In the genomic region with DNA sequence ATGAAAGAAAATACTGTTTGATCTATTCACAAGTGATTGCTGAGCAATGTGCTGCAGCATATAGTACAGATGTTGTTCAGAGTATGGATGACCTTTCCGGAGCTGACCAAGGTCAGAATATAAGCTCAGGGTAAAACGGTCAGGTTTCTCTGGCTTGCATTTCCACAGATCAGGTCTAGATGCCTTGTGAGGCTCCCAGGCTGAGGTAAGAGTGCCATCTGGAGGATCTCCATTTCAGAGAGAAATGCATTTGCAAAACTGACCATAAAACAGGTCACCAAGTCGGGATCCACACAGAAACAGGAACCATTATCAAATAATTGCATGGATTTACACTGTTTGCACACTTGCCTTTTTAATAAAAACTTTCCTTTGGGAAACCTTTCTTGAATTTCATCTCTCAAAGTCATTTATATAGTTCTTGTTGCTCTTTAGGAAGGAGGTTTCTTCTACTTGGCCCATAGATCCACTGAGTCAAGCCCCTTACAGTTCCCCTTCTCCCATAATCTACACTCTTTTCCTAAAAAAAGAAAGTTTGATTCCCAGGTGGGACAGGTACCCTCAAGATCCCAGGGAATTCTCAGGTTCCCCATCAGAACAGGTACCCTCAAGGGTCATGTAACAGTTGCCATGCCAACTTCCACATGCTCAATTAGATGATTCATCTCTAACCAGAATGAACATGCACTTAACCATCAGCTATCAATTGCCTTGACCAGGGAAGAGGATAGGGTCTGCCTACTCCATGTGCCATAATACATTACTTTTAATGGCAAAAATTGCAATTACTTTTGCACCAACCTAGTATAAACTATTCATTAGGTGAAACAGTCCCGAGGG, we compare ENCODE assay signal across 8 cellular contexts. TPM values are rescaled to one million over a fixed set of nuclear protein-coding genes. Genes with fewer than 3 reads are reported as not detected.
DNase-seq lines count a peak whose midpoint lies in the region; ATAC-seq, FAIRE-seq and TF ChIP-seq lines count a peak whose summit lies in the region.

No MANE protein-coding gene starts in this region.

- peak; percentile 97 for TF ChIP-seq RAD21 in neural cell (conservative IDR thresholded peaks at IDR 0.05)

- no peaks in the 10 kb centered on the region for H3F3A ChIP-seq in neural cell (ENCODE audit: insufficient read depth, low read length, poor library complexity, severe bottlenecking)

- peak; percentile 91 for TF ChIP-seq CTCF in neural cell (IDR thresholded peaks at IDR 0.05; ENCODE audit: poor library complexity, severe bottlenecking)

- peaks cover 0 to 5% (median 0%) of the 10 kb centered on the region in 4 donors for H3K4me1 Mint-ChIP-seq in CD4-positive, CD25-positive, alpha-beta regulatory T cell

- DNase-seq in CD4-positive, CD25-positive, alpha-beta regulatory T cell = peak in 1 of 3 donors; percentile 20
- DNase-seq in HT-29 (ENCODE audit: low spot score) (peak; percentile 83), RCC 7860 (ENCODE audit: low spot score) (peak; percentile 29), GOT3 (lab: John Stamatoyannopoulos, UW) (no peak), NOMO-1 treated with dmso at 0.1 percent for 144 hours (lab: John Stamatoyannopoulos, UW; ENCODE audit: unreplicated experiment) (no peak)
- DNase-seq in stimulated activated CD4-positive, alpha-beta T cell treated with anti-CD3 and anti-CD28 coated beads, Interleukin-4, amount 100 ng/mL, for 24 hours = no peak

- H3K27me3 Mint-ChIP-seq in CD4-positive, CD25-positive, alpha-beta regulatory T cell = no peaks in the 10 kb centered on the region

- no peaks in the 10 kb centered on the region for H3K79me2 ChIP-seq in neural cell (replicated peaks; ENCODE audit: insufficient read depth, low read length)

- no peaks in the 10 kb centered on the region for H3K9me2 ChIP-seq in neural cell (ENCODE audit: insufficient read depth, low read length)

- H3K9ac ChIP-seq in neural cell (ENCODE audit: low read length) = no peak overlapping the region

- peak overlapping the region in 2 of 3 donors; percentile 23 to 64 for H3K27ac Mint-ChIP-seq in CD4-positive, CD25-positive, alpha-beta regulatory T cell

- no peaks in the 10 kb centered on the region for H4K20me1 ChIP-seq in neural cell (ENCODE audit: insufficient read depth)

- H3K4me1 ChIP-seq in CD4-positive, CD25-positive, alpha-beta regulatory T cell (ENCODE audit: control insufficient read depth, insufficient read depth, low read length, poor library complexity, severe bottlenecking) = no peaks in the 10 kb centered on the region

- peaks cover 22% of the 10 kb centered on the region for H3K36me3 ChIP-seq in CD4-positive, CD25-positive, alpha-beta regulatory T cell (ENCODE audit: control insufficient read depth, insufficient read depth, low read length)
- no peaks in the 10 kb centered on the region for H3K36me3 ChIP-seq in neural cell (ENCODE audit: insufficient read depth, low read length)

- no peak overlapping the region for H3K4me2 ChIP-seq in neural cell (ENCODE audit: low read length)

- no peak for ATAC-seq in CD4-positive, CD25-positive, alpha-beta regulatory T cell (ENCODE audit: low read depth in 2 of 2)
- peak; percentile 53 for ATAC-seq in esophagus mucosa

- no peak overlapping the region for H3K4me3 ChIP-seq in CD4-positive, CD25-positive, alpha-beta regulatory T cell (ENCODE audit: low read depth, low read length)
- H3K4me3 ChIP-seq in neural cell (ENCODE audit: low read length) = no peak overlapping the region

- no peak overlapping the region for H3K27ac ChIP-seq in CD4-positive, CD25-positive, alpha-beta regulatory T cell (ENCODE audit: insufficient read depth, low read length, poor library complexity, severe bottlenecking)
- no peak overlapping the region for H3K27ac ChIP-seq in neural cell (ENCODE audit: low read length)

- FAIRE-seq in RCC 7860 (lab: Jason Lieb, UNC) = no peak

- peaks cover 26% of the 10 kb centered on the region for H3K36me3 Mint-ChIP-seq in CD4-positive, CD25-positive, alpha-beta regulatory T cell

- no peak for TF ChIP-seq EP300 in neural cell (conservative IDR thresholded peaks at IDR 0.05; ENCODE audit: poor library complexity, severe bottlenecking)

- H3K4me3 Mint-ChIP-seq in CD4-positive, CD25-positive, alpha-beta regulatory T cell = no peak overlapping the region

- H2AFZ ChIP-seq in neural cell (ENCODE audit: low read depth, low read length) = no peak overlapping the region

- no peaks in the 10 kb centered on the region for H3K9me3 ChIP-seq in CD4-positive, CD25-positive, alpha-beta regulatory T cell (ENCODE audit: control insufficient read depth in 2 of 2, low read length in 2 of 2)
- H3K9me3 ChIP-seq in neural cell (ENCODE audit: low read length) = no peaks in the 10 kb centered on the region

- H3K27me3 ChIP-seq in CD4-positive, CD25-positive, alpha-beta regulatory T cell (ENCODE audit: control insufficient read depth, insufficient read depth, low read length) = no peaks in the 10 kb centered on the region
- H3K27me3 ChIP-seq in neural cell (ENCODE audit: insufficient read depth, low read depth, low read length) = no peaks in the 10 kb centered on the region

- no peaks in the 10 kb centered on the region for H3K9me3 Mint-ChIP-seq in CD4-positive, CD25-positive, alpha-beta regulatory T cell

TF ChIP-seq in neural cell, 6 proteins besides CTCF, POLR2A, EP300 and RAD21:
- peak; percentile 99 for TF ChIP-seq SMC3 (conservative IDR thresholded peaks at IDR 0.05; ENCODE audit: poor library complexity)
- no peak for TF ChIP-seq POLR2AphosphoS5 (IDR thresholded peaks at IDR 0.05)

RNA-seq across cellular contexts. Expression of a gene that starts 25.0 kb away (rescaled TPM):
- 0.74 TPM for total RNA-seq in CD4-positive, CD25-positive, alpha-beta regulatory T cell
- polyA plus RNA-seq in CD4-positive, CD25-positive, alpha-beta regulatory T cell = under 1 TPM in 1 of 4 donors, not detected in 3; 0.08 TPM
- 1.6 and 1.8 TPM in 2 replicates for total RNA-seq in HT-29 (2014; rRNA removed; shearing (Covaris generic))
- 0.40 TPM for total RNA-seq in esophagus mucosa
- polyA plus RNA-seq in neural cell = 1.3 and 2.6 TPM in 2 replicates
- 0.97 and 1.2 TPM in 2 replicates for polyA minus RNA-seq in neural cell

RNA-seq across cellular contexts. Expression of a gene that starts 42.4 kb away (rescaled TPM):
- 7.7 TPM for total RNA-seq in CD4-positive, CD25-positive, alpha-beta regulatory T cell
- polyA plus RNA-seq in CD4-positive, CD25-positive, alpha-beta regulatory T cell = 10 to 100 TPM; 15.6 to 19.6 (median 16.8) TPM
- 12.3 and 13.4 TPM in 2 replicates for total RNA-seq in HT-29 (2014; rRNA removed; shearing (Covaris generic))
- 10.2 TPM for total RNA-seq in esophagus mucosa
- 20.8 and 21.5 TPM in 2 replicates for polyA plus RNA-seq in neural cell
- 24.5 and 28.5 TPM in 2 replicates for polyA minus RNA-seq in neural cell

RNA-seq across cellular contexts. Expression of a gene that starts 48.5 kb away (rescaled TPM):
- not detected for total RNA-seq in CD4-positive, CD25-positive, alpha-beta regulatory T cell
- polyA plus RNA-seq in CD4-positive, CD25-positive, alpha-beta regulatory T cell = not detected
- total RNA-seq in HT-29 (2014; rRNA removed; shearing (Covaris generic)) = not detected in 2 replicates
- total RNA-seq in esophagus mucosa = not detected
- not detected in 2 replicates for polyA plus RNA-seq in neural cell
- polyA minus RNA-seq in neural cell = not detected in 2 replicates

Comparison
In these comparisons a context has a peak if more than half of its experiments do, and no peak if none do; other contexts are left out.
1. DNase-seq: peak in HT-29 (single experiment) and RCC 7860 (single experiment); none in stimulated activated CD4-positive, alpha-beta T cell treated with anti-CD3 and anti-CD28 coated beads, Interleukin-4, amount 100 ng/mL, for 24 hours (single experiment), GOT3 (single experiment) and NOMO-1 treated with dmso at 0.1 percent for 144 hours (single experiment).